ENCODE assay signal across 1 cellular context in genomic region chr12:123364532-123365140, GRCh38.
TF ChIP-seq lines count a peak whose summit lies in the region.

Gene SBNO1 (minus strand): TSS chr12:123364847. CDS start chr12:123350441, 14,406 bp downstream.

TF ChIP-seq in HEK293, 187 proteins besides CTCF, POLR2A, EP300 and RAD21 (continued from another document):
- TF ChIP-seq ZNF488 (tag by site-specific recombination; IDR thresholded peaks at IDR 0.05) = no peak
- no peak for TF ChIP-seq ZNF132 (tag by site-specific recombination; IDR thresholded peaks at IDR 0.05; ENCODE audit: borderline replicate concordance)
- TF ChIP-seq ZBTB11 (tag by site-specific recombination; conservative IDR thresholded peaks at IDR 0.05; ENCODE audit: low read depth) = no peak
- TF ChIP-seq ZNF335 (tag by site-specific recombination; conservative IDR thresholded peaks at IDR 0.05) = peak; percentile 91
- no peak for TF ChIP-seq ZNF776 (tag by site-specific recombination; IDR thresholded peaks at IDR 0.05; ENCODE audit: borderline replicate concordance)
- peak; percentile 58; the same call in 1 of the 2 replicates for TF ChIP-seq KLF9 (tag by site-specific recombination; IDR thresholded peaks at IDR 0.05; ENCODE audit: low read depth)
- peak; percentile 70; the same call in 1 of the 2 replicates for TF ChIP-seq ZNF10 (tag by site-specific recombination; IDR thresholded peaks at IDR 0.05)
- TF ChIP-seq ZBTB20 (tag by site-specific recombination; IDR thresholded peaks at IDR 0.05) = 0 out of 2 replicates have a peak, but pooled peaks have one; percentile 23
- TF ChIP-seq YY2 (tag by site-specific recombination; IDR thresholded peaks at IDR 0.05) = peak; percentile 65; the same call in 1 of the 2 replicates
- TF ChIP-seq KLF10 (tag by site-specific recombination; IDR thresholded peaks at IDR 0.05) = no peak; the same call in 1 of the 2 replicates
- TF ChIP-seq YY1 (tag by site-specific recombination; IDR thresholded peaks at IDR 0.05) = peak; percentile 65
- peak; percentile 69 for TF ChIP-seq ZFHX2 (tag by site-specific recombination; conservative IDR thresholded peaks at IDR 0.05)
- peak; percentile 30; the same call in 1 of the 2 replicates for TF ChIP-seq ZNF341 (tag by site-specific recombination; IDR thresholded peaks at IDR 0.05; ENCODE audit: low read depth)
- no peak for TF ChIP-seq HIC1 (tag by site-specific recombination; IDR thresholded peaks at IDR 0.05)
- TF ChIP-seq ZNF660 (tag by site-specific recombination; IDR thresholded peaks at IDR 0.05) = 0 out of 2 replicates have a peak, but pooled peaks have one; percentile 16
